In genomic region chr7:2825595-2826227, GRCh38 we compare ENCODE assay signal across 18 cellular contexts. TPM values are rescaled to one million over a fixed set of nuclear protein-coding genes. Genes with fewer than 3 reads are reported as not detected.
DNase-seq lines count a peak whose midpoint lies in the region; ATAC-seq and TF ChIP-seq lines count a peak whose summit lies in the region.
"Had no signal": no experiment of that assay in that cellular context is flagged by ENCODE, and none has a peak within 500 bp of the region (broad histone marks: within the 10 kb centered on the region; RNA-seq: fewer than 3 reads in every experiment).

No MANE protein-coding gene starts in this region.

- no peak overlapping the region for H2AK5ac ChIP-seq in H9 (ENCODE audit: insufficient read length, low read length)

- no peak for ATAC-seq in activated T-helper 17 cell treated with anti-CD3 and anti-CD28 coated beads, Interleukin-2, amount 50 U/mL, for 72 hours (replicated peaks)
- ATAC-seq in GM18909 (IDR thresholded peaks at IDR 0.05; ENCODE audit: poor library complexity, unreplicated experiment) (no peak), GM19395 (IDR thresholded peaks at IDR 0.05; ENCODE audit: unreplicated experiment) (no peak), GM19463 (IDR thresholded peaks at IDR 0.05; ENCODE audit: unreplicated experiment) (no peak)
- ATAC-seq: activated CD4-positive, CD25-positive, alpha-beta regulatory T cell treated with anti-CD3 and anti-CD28 coated beads, Interleukin-2, amount 50 U/mL, for 24 hours had no signal

- H4K20me1 ChIP-seq in H9 (ENCODE audit: control insufficient read depth, insufficient read depth, insufficient read length) = no peaks in the 10 kb centered on the region

- H3K27me3 Mint-ChIP-seq in H9 (ENCODE audit: low read depth) = no peaks in the 10 kb centered on the region
- no peaks in the 10 kb centered on the region for H3K27me3 Mint-ChIP-seq in activated T-helper 17 cell treated with anti-CD3 and anti-CD28 coated beads, Interleukin-2, amount 50 U/mL, for 72 hours

- no peaks in the 10 kb centered on the region for H3K27me3 ChIP-seq in H9 (ENCODE audit: insufficient read depth, low read length)
- H3K27me3 ChIP-seq in iPS-18a (ENCODE audit: control insufficient read depth, insufficient read depth, low read length) = no peaks in the 10 kb centered on the region
- no peaks in the 10 kb centered on the region for H3K27me3 ChIP-seq in sigmoid colon
- H3K27me3 ChIP-seq: neutrophil, SJCRH30, thyroid gland had no signal

- no peak overlapping the region for H3K23ac ChIP-seq in H9 (ENCODE audit: insufficient read length, low read depth, low read length)

- no peak overlapping the region for H2BK15ac ChIP-seq in H9 (ENCODE audit: low read depth, low read length)

- H2BK20ac ChIP-seq in H9 (ENCODE audit: low read depth, low read length, poor library complexity, severe bottlenecking) = no peak overlapping the region

- no peak overlapping the region for H4K8ac ChIP-seq in H9 (replicated peaks; ENCODE audit: insufficient read length, low read depth, low read length)

- H3K23me2 ChIP-seq in H9 (ENCODE audit: insufficient read length, low read depth, low read length, poor library complexity, severe bottlenecking) = no peaks in the 10 kb centered on the region

- peak overlapping the region; percentile 20 for H3K9ac ChIP-seq in H9 (ENCODE audit: extremely low read depth, insufficient read length, low read length)
- H3K9ac ChIP-seq in iPS-18a (ENCODE audit: low read length) = peak overlapping the region; percentile 51
- H3K9ac ChIP-seq: KMS-11 had no signal

- H3K18ac ChIP-seq in H9 (ENCODE audit: insufficient read length, low read depth, low read length) = peak overlapping the region; percentile 55

- H3K79me1 ChIP-seq in H9 (ENCODE audit: insufficient read depth, low read depth, low read length, poor library complexity, severe bottlenecking) = peaks cover 3% of the 10 kb centered on the region

- peak overlapping the region; percentile 49 for H4K91ac ChIP-seq in H9 (ENCODE audit: insufficient read length, low read depth, low read length)

- H3K4me3 ChIP-seq in iPS-18a (ENCODE audit: low read length) (peak overlapping the region; percentile 38), sigmoid colon (peak overlapping the region in 1 of 4 donors; percentile 3)
- H3K4me3 ChIP-seq: SJCRH30, thyroid gland had no signal

- TF ChIP-seq POLR2A in sigmoid colon (IDR thresholded peaks at IDR 0.05) = no peak

- TF ChIP-seq EP300 in sigmoid colon (IDR thresholded peaks at IDR 0.05) = no peak

- peak overlapping the region; percentile 97 to 99 (median 98) for H3K27ac Mint-ChIP-seq in H9
- H3K27ac Mint-ChIP-seq in activated T-helper 17 cell treated with anti-CD3 and anti-CD28 coated beads, Interleukin-2, amount 50 U/mL, for 72 hours = peak overlapping the region; percentile 0

- no peaks in the 10 kb centered on the region; a peak in 1 of 5 replicates for H3K9me3 Mint-ChIP-seq in H9
- no peaks in the 10 kb centered on the region for H3K9me3 Mint-ChIP-seq in activated T-helper 17 cell treated with anti-CD3 and anti-CD28 coated beads, Interleukin-2, amount 50 U/mL, for 72 hours

- TF ChIP-seq CTCF in H9 (conservative IDR thresholded peaks at IDR 0.05) (no peak), sigmoid colon (IDR thresholded peaks at IDR 0.05) (no peak)

- peak overlapping the region; percentile 98 for H3K27ac ChIP-seq in H9 (ENCODE audit: insufficient read length, low read depth, low read length)
- H3K27ac ChIP-seq in iPS-18a (ENCODE audit: low read length) = peak overlapping the region; percentile 72
- peak overlapping the region in 3 of 4 donors; percentile 29 to 55 (median 48) for H3K27ac ChIP-seq in sigmoid colon
- H3K27ac ChIP-seq: HL-60, KMS-11, neutrophil, SJCRH30, thyroid gland had no signal

- H3K4me1 ChIP-seq in H9 (ENCODE audit: insufficient read depth, low read length) (peaks cover 37% of the 10 kb centered on the region; the same call in 1 of the 2 replicates), iPS-18a (ENCODE audit: control insufficient read depth, low read depth, low read length) (peaks cover 65% of the 10 kb centered on the region), sigmoid colon (peaks cover 0 to 51% (median 43%) of the 10 kb centered on the region in 4 donors)

- H3K4ac ChIP-seq in H9 (ENCODE audit: low read depth, low read length) = no peak overlapping the region; the same call in 1 of the 2 replicates

- peak overlapping the region; percentile 79; the same call in 1 of the 2 replicates for H3K14ac ChIP-seq in H9 (ENCODE audit: insufficient read depth, low read length)

- peak overlapping the region; percentile 61 for H3K4me2 ChIP-seq in H9 (ENCODE audit: insufficient read depth, insufficient read length, low read length)
- H3K4me2 ChIP-seq: KMS-11 had no signal

- no peak overlapping the region for H3T11ph ChIP-seq in H9 (ENCODE audit: low read length)

- peak overlapping the region; percentile 81 for H2BK5ac ChIP-seq in H9 (ENCODE audit: insufficient read length, low read length)

- no CpG with 5 or more reads among the region's 19 CpGs for WGBS in H9 (ENCODE audit: extremely low coverage, insufficient read length, low lambda C conversion rate)
- WGBS in sigmoid colon, 2 donors = 83 to 89% methylated on average over 19 of the region's 19 CpGs

- H3K79me2 ChIP-seq in H9 (ENCODE audit: insufficient read depth, low read length) = peaks cover 21% of the 10 kb centered on the region; the same call in 1 of the 2 replicates

- no peak overlapping the region for H2AFZ ChIP-seq in H9 (ENCODE audit: low read length)

- H3K4me1 Mint-ChIP-seq in H9 = peaks cover 81 to 82% of the 10 kb centered on the region in 2 experiments
- peaks cover 15% of the 10 kb centered on the region for H3K4me1 Mint-ChIP-seq in activated T-helper 17 cell treated with anti-CD3 and anti-CD28 coated beads, Interleukin-2, amount 50 U/mL, for 72 hours

- peak overlapping the region; percentile 13 for H4K5ac ChIP-seq in H9 (ENCODE audit: insufficient read length, low read depth, low read length)

- H2BK12ac ChIP-seq in H9 (ENCODE audit: insufficient read length, low read depth, low read length) = no peak overlapping the region

- DNase-seq in H9 = no peak
- DNase-seq in sigmoid colon = no peak
- DNase-seq in medulla oblongata (ENCODE audit: extremely low spot score) = no peak
- DNase-seq: amniotic stem cell; NCI-H1092; NCI-H2081 treated with DMSO at 0.1 percent for 48 hours; SJCRH30; stimulated activated CD4-positive, alpha-beta T cell treated with anti-CD3 and anti-CD28 coated beads, Interleukin-4, amount 100 ng/mL, for 1 hour; thyroid gland had no signal

- H3K36me3 Mint-ChIP-seq in H9 (ENCODE audit: insufficient read depth in 1 of 3, low read depth in 3 of 3) = peaks cover 14 to 18% (median 17%) of the 10 kb centered on the region in 3 experiments
- peaks cover 11% of the 10 kb centered on the region for H3K36me3 Mint-ChIP-seq in activated T-helper 17 cell treated with anti-CD3 and anti-CD28 coated beads, Interleukin-2, amount 50 U/mL, for 72 hours (ENCODE audit: low read depth)

- H3K56ac ChIP-seq in H9 (ENCODE audit: insufficient read length, low read depth, low read length) = no peak overlapping the region

- H3K36me3 ChIP-seq in iPS-18a (ENCODE audit: control insufficient read depth, low read depth, low read length) = no peaks in the 10 kb centered on the region
- no peaks in the 10 kb centered on the region for H3K36me3 ChIP-seq in sigmoid colon
- H3K36me3 ChIP-seq: neutrophil, SJCRH30, thyroid gland had no signal

- H3K9me3 ChIP-seq in H9 (ENCODE audit: control insufficient read depth, low read depth, low read length) = no peaks in the 10 kb centered on the region
- no peaks in the 10 kb centered on the region for H3K9me3 ChIP-seq in iPS-18a (ENCODE audit: control insufficient read depth, low read depth, low read length)
- no peaks in the 10 kb centered on the region for H3K9me3 ChIP-seq in sigmoid colon
- H3K9me3 ChIP-seq: neutrophil, SJCRH30, thyroid gland had no signal

- intact Hi-C loops in sigmoid colon (cut with DNase I) = no loop called here

- peak overlapping the region; percentile 53 to 72 for H3K4me3 Mint-ChIP-seq in H9
- H3K4me3 Mint-ChIP-seq in activated T-helper 17 cell treated with anti-CD3 and anti-CD28 coated beads, Interleukin-2, amount 50 U/mL, for 72 hours = no peak overlapping the region

- H2BK120ac ChIP-seq in H9 (ENCODE audit: low read depth, low read length, poor library complexity, severe bottlenecking) = peak overlapping the region; percentile 15

RNA-seq across cellular contexts. Expression of gene GNA12, which starts 18.4 kb away (rescaled TPM):
- 60.2 and 63.1 TPM in 2 replicates for total RNA-seq in H9 (2021)
- 10 to 100 TPM; 15.4 to 17.4 TPM for total RNA-seq in activated T-helper 17 cell treated with anti-CD3 and anti-CD28 coated beads, Interleukin-2, amount 50 U/mL, for 72 hours
- total RNA-seq in sigmoid colon = 10 to 100 TPM; 21.4 to 46.5 (median 24.6) TPM
- polyA plus RNA-seq in sigmoid colon = 10 to 100 TPM; 13.2 to 22.7 (median 18.6) TPM

Comparison
In these comparisons a context has a peak if more than half of its experiments do, and no peak if none do; other contexts are left out.
1. H3K27ac ChIP-seq: peak in every context shown above with its lines; median percentile 98 in H9; 72 in iPS-18a; 48 in sigmoid colon.